In genomic region chr16:74774223-74775139, GRCh38 we compare ENCODE assay signal across 8 cellular contexts. TPM values are rescaled to one million over a fixed set of nuclear protein-coding genes. Genes with fewer than 3 reads are reported as not detected.
DNase-seq lines count a peak whose midpoint lies in the region; ATAC-seq and TF ChIP-seq lines count a peak whose summit lies in the region.

Gene FA2H (minus strand): TSS chr16:74774820. CDS start chr16:74774755, 65 bp downstream.

- in situ Hi-C loops in Panc1 (cut with HindIII; ENCODE audit: low pct_unique_long_range_greater_than_20kb, low sequenced_read_pairs): no loop called here

- peak within 1 kb of the TSS; percentile 40 to 73 (median 64) for H3K27ac Mint-ChIP-seq in IgD-negative memory B cell
- no peak within 1 kb of the TSS for H3K27ac Mint-ChIP-seq in activated T-helper 2 cell treated with anti-CD3 and anti-CD28 coated beads, Interferon-gamma antibody, Interleukin-2, Interleukin-4, amounts not matched to agents 10 μg/mL and 5 μg/mL and 100 μg/mL, durations not matched to agents 14 hours and 24 hours and 36 hours

- H3K36me3 ChIP-seq in Panc1 (ENCODE audit: control insufficient read depth, insufficient read depth, low read length) (no peaks in the 10 kb centered on the region), gastroesophageal sphincter (no peaks in the 10 kb centered on the region), neuronal stem cell (replicated peaks in 1 of 2; ENCODE audit: control insufficient read depth in 2 of 2, insufficient read depth in 2 of 2, low read length in 2 of 2) (no peaks in the 10 kb centered on the region)

- no peak within 1 kb of the TSS for H2BK12ac ChIP-seq in neuronal stem cell (ENCODE audit: low read length)

- H3K4me3 Mint-ChIP-seq in IgD-negative memory B cell: peak within 1 kb of the TSS; percentile 67 to 97 (median 76)
- peak within 1 kb of the TSS; percentile 24 for H3K4me3 Mint-ChIP-seq in activated T-helper 2 cell treated with anti-CD3 and anti-CD28 coated beads, Interferon-gamma antibody, Interleukin-2, Interleukin-4, amounts not matched to agents 10 μg/mL and 5 μg/mL and 100 μg/mL, durations not matched to agents 14 hours and 24 hours and 36 hours (ENCODE audit: low read depth)

- TF ChIP-seq CTCF in Panc1 (IDR thresholded peaks at IDR 0.05): peak; percentile 76
- TF ChIP-seq CTCF in gastroesophageal sphincter (IDR thresholded peaks at IDR 0.05): peak in 3 of 4 experiments; percentile 23 to 59 (median 42)

- H3K4me1 Mint-ChIP-seq in IgD-negative memory B cell: peaks cover 11 to 27% (median 21%) of the 10 kb centered on the region in 3 donors
- H3K4me1 Mint-ChIP-seq in activated T-helper 2 cell treated with anti-CD3 and anti-CD28 coated beads, Interferon-gamma antibody, Interleukin-2, Interleukin-4, amounts not matched to agents 10 μg/mL and 5 μg/mL and 100 μg/mL, durations not matched to agents 14 hours and 24 hours and 36 hours (ENCODE audit: low read depth): peaks cover 5% of the 10 kb centered on the region

- H4K91ac ChIP-seq in neuronal stem cell (ENCODE audit: low read depth, low read length, poor library complexity): peak within 1 kb of the TSS; percentile 85

- H3K23ac ChIP-seq in neuronal stem cell (ENCODE audit: low read depth, low read length, poor library complexity): peak within 1 kb of the TSS; percentile 91

- H3K4me2 ChIP-seq in neuronal stem cell (ENCODE audit: insufficient read depth, low read length, poor library complexity, severe bottlenecking): peak within 1 kb of the TSS; percentile 77

- H3K9me3 ChIP-seq in Panc1 (ENCODE audit: control insufficient read depth, insufficient read depth, low read depth, low read length): no peaks in the 10 kb centered on the region
- H3K9me3 ChIP-seq in gastroesophageal sphincter: no peaks in the 10 kb centered on the region
- H3K9me3 ChIP-seq in neuronal stem cell (replicated peaks in 1 of 2; ENCODE audit: control insufficient read depth in 2 of 2, insufficient read depth in 1 of 2, low read depth in 1 of 2, low read length in 2 of 2): no peaks in the 10 kb centered on the region

- peak within 1 kb of the TSS; percentile 89 for H3K14ac ChIP-seq in neuronal stem cell (ENCODE audit: low read length)

- CTCF ChIA-PET in Panc1 (lab: Charles Lee): interaction anchor here (0.7 to 0.9 kb wide), 3 partner anchors 30 to 168 kb away, joined by 3 to 4 read pairs (median 3); no protein-coding TSS in a partner anchor

- H3K4me3 ChIP-seq in Panc1 (ENCODE audit: low read depth in 2 of 2, low read length in 2 of 2): peak within 1 kb of the TSS; percentile 44 to 45
- H3K4me3 ChIP-seq in gastroesophageal sphincter: peak within 1 kb of the TSS; percentile 13 to 57
- H3K4me3 ChIP-seq in neuronal stem cell (ENCODE audit: low read length in 2 of 2): peak within 1 kb of the TSS; percentile 35 to 79

- peaks cover 7% of the 10 kb centered on the region for H3K27me3 Mint-ChIP-seq in IgD-negative memory B cell
- peaks cover 34% of the 10 kb centered on the region for H3K27me3 Mint-ChIP-seq in activated T-helper 2 cell treated with anti-CD3 and anti-CD28 coated beads, Interferon-gamma antibody, Interleukin-2, Interleukin-4, amounts not matched to agents 10 μg/mL and 5 μg/mL and 100 μg/mL, durations not matched to agents 14 hours and 24 hours and 36 hours (ENCODE audit: low read depth)

- H2BK120ac ChIP-seq in neuronal stem cell (ENCODE audit: low read depth, low read length): no peak within 1 kb of the TSS

- H2AFZ ChIP-seq in neuronal stem cell (ENCODE audit: low read length): peak within 1 kb of the TSS; percentile 84

- WGBS in gastroesophageal sphincter (ENCODE audit: low coverage in 1 of 2), 2 donors: 7 to 15% methylated on average over 8 to 11 of the region's 94 CpGs
- WGBS in neuronal stem cell (ENCODE audit: extremely low coverage in 2 of 2, insufficient read length in 2 of 2, insufficient replicate concordance in 1 of 2), 2 donors: no CpG with 5 or more reads among the region's 94 CpGs

- no peaks in the 10 kb centered on the region for H3K36me3 Mint-ChIP-seq in IgD-negative memory B cell
- H3K36me3 Mint-ChIP-seq in activated T-helper 2 cell treated with anti-CD3 and anti-CD28 coated beads, Interferon-gamma antibody, Interleukin-2, Interleukin-4, amounts not matched to agents 10 μg/mL and 5 μg/mL and 100 μg/mL, durations not matched to agents 14 hours and 24 hours and 36 hours (ENCODE audit: low read depth): no peaks in the 10 kb centered on the region

- peak within 1 kb of the TSS; percentile 65 for H4K8ac ChIP-seq in neuronal stem cell (ENCODE audit: low read depth, low read length)

- BruUV-seq in Panc1 (replicated peaks; lab: Mats Ljungman, UMichigan): no TSS peak

- no peaks in the 10 kb centered on the region for H3K79me1 ChIP-seq in neuronal stem cell (ENCODE audit: low read depth, low read length)

- H3K27ac ChIP-seq in Panc1 (ENCODE audit: low read length): no peak within 1 kb of the TSS
- peak within 1 kb of the TSS in 1 of 4 donors; percentile 54 for H3K27ac ChIP-seq in gastroesophageal sphincter
- H3K27ac ChIP-seq in neuronal stem cell (replicated peaks; ENCODE audit: low read length): no peak within 1 kb of the TSS
- peak within 1 kb of the TSS; percentile 97 for H3K27ac ChIP-seq in temporal lobe (ENCODE audit: low read depth, low read length)

- peaks cover 3% of the 10 kb centered on the region for H3K27me3 ChIP-seq in Panc1 (ENCODE audit: control insufficient read depth, insufficient read depth, low read length)
- peaks cover 61% of the 10 kb centered on the region for H3K27me3 ChIP-seq in gastroesophageal sphincter
- peaks cover 8 to 54% (median 28%) of the 10 kb centered on the region in 3 experiments for H3K27me3 ChIP-seq in neuronal stem cell (ENCODE audit: control insufficient read depth in 3 of 3, insufficient read depth in 3 of 3, low read depth in 1 of 3, low read length in 3 of 3)

- no peaks in the 10 kb centered on the region for H3K4me1 ChIP-seq in Panc1 (ENCODE audit: control insufficient read depth, insufficient read depth, low read length)
- H3K4me1 ChIP-seq in gastroesophageal sphincter: peaks cover 0 to 13% (median 11%) of the 10 kb centered on the region in 3 donors
- peaks cover 4 to 7% of the 10 kb centered on the region in 2 donors for H3K4me1 ChIP-seq in neuronal stem cell (ENCODE audit: control insufficient read depth in 2 of 2, insufficient read depth in 1 of 2, low read depth in 1 of 2, low read length in 2 of 2)

- POLR2A ChIA-PET in Panc1 (lab: Charles Lee): no interaction called here

- TF ChIP-seq EP300 in gastroesophageal sphincter (IDR thresholded peaks at IDR 0.05): no peak

- intact Hi-C loops in Panc1 (cut with micrococcal nuclease; ENCODE audit: unreplicated experiment): no loop called here
- intact Hi-C loops in activated T-helper 2 cell treated with anti-CD3 and anti-CD28 coated beads, Interferon-gamma antibody, Interleukin-2, Interleukin-4, amounts not matched to agents 10 μg/mL and 5 μg/mL and 100 μg/mL, durations not matched to agents 14 hours and 24 hours and 36 hours (cut with micrococcal nuclease): loop anchor here (5.0 kb wide), 1 partner anchor 67 kb away; no protein-coding TSS in a partner anchor

- H2BK15ac ChIP-seq in neuronal stem cell (ENCODE audit: low read length): no peak within 1 kb of the TSS

- peak within 1 kb of the TSS; percentile 91 for H3K18ac ChIP-seq in neuronal stem cell (ENCODE audit: low read length)

- DNase-seq in DMS53 treated with DMSO at 0.1 percent for 48 hours (lab: John Stamatoyannopoulos, UW; ENCODE audit: unreplicated experiment) (peak; percentile 85), Panc1 (ENCODE audit: low read depth, low spot score) (no peak), neuronal stem cell (ENCODE audit: low spot score) (peak; percentile 80)
- DNase-seq in activated T-helper 2 cell treated with anti-CD3 and anti-CD28 coated beads, Interferon-gamma antibody, Interleukin-2, Interleukin-4, amounts not matched to agents 10 μg/mL and 5 μg/mL and 100 μg/mL, durations not matched to agents 14 hours and 24 hours and 36 hours (ENCODE audit: low spot score): peak; percentile 65

- ATAC-seq in GM21576 (IDR thresholded peaks at IDR 0.05; ENCODE audit: unreplicated experiment): peak; percentile 82
- ATAC-seq in Panc1: peak; percentile 92
- peak; percentile 82 for ATAC-seq in gastroesophageal sphincter

- TF ChIP-seq POLR2A in gastroesophageal sphincter (IDR thresholded peaks at IDR 0.05): no peak

- peak within 1 kb of the TSS; percentile 88 for H3K9ac ChIP-seq in neuronal stem cell (ENCODE audit: low read depth, low read length, poor library complexity)

- no peak within 1 kb of the TSS for H2BK5ac ChIP-seq in neuronal stem cell (ENCODE audit: low read length)

- no peaks in the 10 kb centered on the region for H3K9me3 Mint-ChIP-seq in IgD-negative memory B cell
- no peaks in the 10 kb centered on the region for H3K9me3 Mint-ChIP-seq in activated T-helper 2 cell treated with anti-CD3 and anti-CD28 coated beads, Interferon-gamma antibody, Interleukin-2, Interleukin-4, amounts not matched to agents 10 μg/mL and 5 μg/mL and 100 μg/mL, durations not matched to agents 14 hours and 24 hours and 36 hours

- peak within 1 kb of the TSS; percentile 75 for H2AK5ac ChIP-seq in neuronal stem cell (ENCODE audit: low read depth, low read length)

- no peak within 1 kb of the TSS for H3K4ac ChIP-seq in neuronal stem cell (ENCODE audit: low read length)

RNA-seq across cellular contexts. Expression of gene FA2H, which starts in this region (rescaled TPM):
- 4.0 TPM for polyA plus RNA-seq in IgD-negative memory B cell
- 0.15 TPM for total RNA-seq in Panc1 (2021; ENCODE audit: unreplicated experiment)
- polyA plus RNA-seq in Panc1 (2012; ENCODE audit: insufficient read length): not detected
- not detected in 2 replicates for total RNA-seq in activated T-helper 2 cell treated with anti-CD3 and anti-CD28 coated beads, Interferon-gamma antibody, Interleukin-2, Interleukin-4, amounts not matched to agents 10 μg/mL and 5 μg/mL and 100 μg/mL, durations not matched to agents 14 hours and 24 hours and 36 hours
- 1 to 10 TPM in 1 of 4 donors, under 1 TPM in 2, not detected in 1; 0.27 to 2.2 (median 0.31) TPM for total RNA-seq in gastroesophageal sphincter
- polyA plus RNA-seq in neuronal stem cell (2013, experiment 1 of 2): 0.06 TPM
- 0.07 TPM for polyA plus RNA-seq in neuronal stem cell (2013, experiment 2 of 2)
- 0.49 TPM for total RNA-seq in temporal lobe

Comparison
In these comparisons a context has a peak if more than half of its experiments do, and no peak if none do; other contexts are left out.
1. Peak in ATAC-seq and H3K4me3 ChIP-seq in Panc1; RNA of the gene not detected or under 1 TPM.
2. Peak in DNase-seq in activated T-helper 2 cell treated with anti-CD3 and anti-CD28 coated beads, Interferon-gamma antibody, Interleukin-2, Interleukin-4, amounts not matched to agents 10 μg/mL and 5 μg/mL and 100 μg/mL, durations not matched to agents 14 hours and 24 hours and 36 hours; RNA of the gene not detected or under 1 TPM.